ENCODE assay signal across 18 cellular contexts in the genomic region with DNA sequence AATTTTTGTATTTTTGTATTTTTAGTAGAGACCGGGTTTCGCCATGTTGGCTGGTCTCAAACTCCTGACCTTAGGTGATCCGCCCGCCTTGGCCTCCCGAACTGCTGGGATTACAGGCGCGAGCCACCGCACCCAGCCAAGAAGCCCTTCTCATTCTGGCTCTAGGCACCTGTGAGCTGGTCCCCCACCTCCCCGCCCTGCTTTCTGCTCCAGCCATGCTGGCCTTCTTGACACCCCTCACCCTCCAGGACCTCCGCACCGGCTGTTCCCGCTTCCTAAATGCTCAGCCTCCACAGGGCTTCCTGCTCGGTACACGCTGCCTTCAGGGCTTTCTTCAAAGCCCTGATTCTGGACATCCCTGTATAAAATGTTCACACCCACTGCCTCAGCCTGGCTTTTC. TPM values are rescaled to one million over a fixed set of nuclear protein-coding genes. Genes with fewer than 3 reads are reported as not detected.
DNase-seq lines count a peak whose midpoint lies in the region; ATAC-seq and TF ChIP-seq lines count a peak whose summit lies in the region.
"Had no signal": no experiment of that assay in that cellular context is flagged by ENCODE, and none has a peak within 500 bp of the region (broad histone marks: within the 10 kb centered on the region; RNA-seq: fewer than 3 reads in every experiment).

No MANE protein-coding gene starts in this region.

- TF ChIP-seq POLR2A in Peyer's patch (IDR thresholded peaks at IDR 0.05), result no peak
- TF ChIP-seq POLR2A in spleen (IDR thresholded peaks at IDR 0.05), result no peak

- H3K36me3 ChIP-seq in Peyer's patch, result no peaks in the 10 kb centered on the region
- no peaks in the 10 kb centered on the region for H3K36me3 ChIP-seq in colonic mucosa
- H3K36me3 ChIP-seq in spleen, result peaks cover 0 to under 1% (median 0%) of the 10 kb centered on the region in 6 donors
- no peaks in the 10 kb centered on the region for H3K36me3 ChIP-seq in smooth muscle cell (ENCODE audit: low read depth)
- H3K36me3 ChIP-seq: WERI-Rb-1 had no signal

- H3F3A ChIP-seq in smooth muscle cell (ENCODE audit: low read depth), result no peaks in the 10 kb centered on the region

- no peaks in the 10 kb centered on the region for H4K20me1 ChIP-seq in smooth muscle cell (ENCODE audit: low read depth)

- H3K4me3 ChIP-seq in Peyer's patch (no peak overlapping the region), colonic mucosa (no peak overlapping the region), spleen (no peak overlapping the region), smooth muscle cell (no peak overlapping the region)
- H3K4me3 ChIP-seq: GM23338 had no signal

- POLR2A ChIA-PET in activated CD4-positive, alpha-beta T cell treated with anti-CD3 and anti-CD28 coated beads for 36 hours (lab: Charles Lee), result interaction anchor here (0.6 kb wide), 1 partner anchor 115 kb away, joined by 3 read pairs; no protein-coding TSS in a partner anchor

- no peak overlapping the region for H2AFZ ChIP-seq in smooth muscle cell (ENCODE audit: low read depth)
- H2AFZ ChIP-seq: GM23338 had no signal

- no peaks in the 10 kb centered on the region for H3K9me3 ChIP-seq in Peyer's patch
- no peaks in the 10 kb centered on the region for H3K9me3 ChIP-seq in colonic mucosa
- no peaks in the 10 kb centered on the region for H3K9me3 ChIP-seq in spleen
- no peaks in the 10 kb centered on the region for H3K9me3 ChIP-seq in smooth muscle cell (replicated peaks; ENCODE audit: low read depth)
- H3K9me3 ChIP-seq: Caco-2 had no signal

- no peak overlapping the region for H3K4me2 ChIP-seq in smooth muscle cell
- H3K4me2 ChIP-seq: GM23338 had no signal

- ATAC-seq in activated CD4-positive, alpha-beta T cell treated with anti-CD3 and anti-CD28 coated beads for 36 hours, result no peak
- ATAC-seq: HepG2 had no signal

- peaks cover 0 to 28% (median 14%) of the 10 kb centered on the region in 4 donors for H3K4me1 ChIP-seq in Peyer's patch
- no peaks in the 10 kb centered on the region for H3K4me1 ChIP-seq in colonic mucosa
- peaks cover 22 to 74% (median 49%) of the 10 kb centered on the region in 6 donors for H3K4me1 ChIP-seq in spleen
- H3K4me1 ChIP-seq in smooth muscle cell (ENCODE audit: low read depth), result peaks cover 3% of the 10 kb centered on the region

- intact Hi-C loops in activated CD4-positive, alpha-beta T cell treated with anti-CD3 and anti-CD28 coated beads for 36 hours (cut with DNase I, micrococcal nuclease), result no loop called here
- intact Hi-C loops in colonic mucosa (cut with DNase I), result no loop called here
- intact Hi-C loops in spleen (cut with DNase I; ENCODE audit: low total_unique reads), result no loop called here

- H3K4me1 Mint-ChIP-seq in activated CD4-positive, alpha-beta T cell treated with anti-CD3 and anti-CD28 coated beads for 36 hours, result peaks cover 34% of the 10 kb centered on the region

- H3K27me3 Mint-ChIP-seq in activated CD4-positive, alpha-beta T cell treated with anti-CD3 and anti-CD28 coated beads for 36 hours, result no peaks in the 10 kb centered on the region

- H3K27ac ChIP-seq in Peyer's patch (no peak overlapping the region), colonic mucosa (no peak overlapping the region), spleen (no peak overlapping the region), smooth muscle cell (ENCODE audit: low read depth) (no peak overlapping the region)
- H3K27ac ChIP-seq: epithelial cell of prostate, WERI-Rb-1 had no signal

- TF ChIP-seq CTCF in Peyer's patch (IDR thresholded peaks at IDR 0.05), result no peak
- no peak for TF ChIP-seq CTCF in colonic mucosa (IDR thresholded peaks at IDR 0.05)
- TF ChIP-seq CTCF in spleen (IDR thresholded peaks at IDR 0.05 in 8 of 11, conservative IDR thresholded peaks at IDR 0.05 in 3 of 11), result no peak
- TF ChIP-seq CTCF in smooth muscle cell (IDR thresholded peaks at IDR 0.05; ENCODE audit: borderline replicate concordance, insufficient read depth, poor library complexity, severe bottlenecking), result no peak

- 68 to 94% (median 83%) methylated on average over 14 of the region's 14 CpGs for WGBS in spleen, 5 donors
- WGBS in smooth muscle cell (ENCODE audit: low lambda C conversion rate), result 95% methylated on average over 14 of the region's 14 CpGs

- peak overlapping the region; percentile 58 for H3K27ac Mint-ChIP-seq in activated CD4-positive, alpha-beta T cell treated with anti-CD3 and anti-CD28 coated beads for 36 hours
- H3K27ac Mint-ChIP-seq: GM23338 had no signal

- no peak for DNase-seq in activated CD4-positive, alpha-beta T cell treated with anti-CD3 and anti-CD28 coated beads for 36 hours
- no peak for DNase-seq in activated CD4-positive, alpha-beta T cell treated with anti-CD3 and anti-CD28 coated beads for 4 hours
- DNase-seq in Peyer's patch, result peak in 2 of 3 donors; percentile 8 to 44
- DNase-seq in colonic mucosa, result peak; percentile 15
- DNase-seq in spleen, result peak; percentile 68
- DNase-seq in smooth muscle cell (lab: John Stamatoyannopoulos, UW; ENCODE audit: unreplicated experiment), result no peak
- no peak for DNase-seq in stimulated activated CD4-positive, alpha-beta T cell treated with anti-CD3 and anti-CD28 coated beads, Interleukin-4, amount 100 ng/mL, for 24 hours
- DNase-seq in HuH-7.5 (ENCODE audit: low spot score), result no peak
- DNase-seq: Caco-2, cerebellar nuclear complex, NCI-H1105 treated with DMSO at 0.1 percent for 48 hours, NCI-H345, WERI-Rb-1 had no signal

- CTCF ChIA-PET in activated CD4-positive, alpha-beta T cell treated with anti-CD3 and anti-CD28 coated beads for 36 hours (lab: Charles Lee), result interaction anchor here (1.3 kb wide), 1 partner anchor 223 kb away, joined by 5 read pairs; no protein-coding TSS in a partner anchor

- H3K79me2 ChIP-seq in smooth muscle cell (ENCODE audit: low read depth), result no peaks in the 10 kb centered on the region

- no peaks in the 10 kb centered on the region for H3K9me3 Mint-ChIP-seq in activated CD4-positive, alpha-beta T cell treated with anti-CD3 and anti-CD28 coated beads for 36 hours (ENCODE audit: low read depth)
- H3K9me3 Mint-ChIP-seq: activated naive CD4-positive, alpha-beta T cell treated with anti-CD3 and anti-CD28 coated beads for 36 hours; GM23338 had no signal

- no peak overlapping the region for H3K9ac ChIP-seq in colonic mucosa (ENCODE audit: low read depth in 2 of 2, low read length in 2 of 2)
- H3K9ac ChIP-seq in smooth muscle cell (ENCODE audit: low read depth), result no peak overlapping the region

- H3K36me3 Mint-ChIP-seq in activated CD4-positive, alpha-beta T cell treated with anti-CD3 and anti-CD28 coated beads for 36 hours (ENCODE audit: low read depth), result no peaks in the 10 kb centered on the region

- H3K27me3 ChIP-seq in Peyer's patch (no peaks in the 10 kb centered on the region), colonic mucosa (no peaks in the 10 kb centered on the region), spleen (replicated peaks in 1 of 7) (peaks cover 0 to 17% (median 0%) of the 10 kb centered on the region in 7 donors), smooth muscle cell (ENCODE audit: low read depth) (no peaks in the 10 kb centered on the region)

- no peak overlapping the region for H3K4me3 Mint-ChIP-seq in activated CD4-positive, alpha-beta T cell treated with anti-CD3 and anti-CD28 coated beads for 36 hours
- H3K4me3 Mint-ChIP-seq: activated naive CD4-positive, alpha-beta T cell treated with anti-CD3 and anti-CD28 coated beads for 36 hours; GM23338 had no signal

RNA-seq across cellular contexts. Expression of a gene that starts 5.5 kb away (rescaled TPM):
- 1 to 10 TPM in 1 of 2 experiments, under 1 TPM in 1; 0.91 to 1.1 TPM for total RNA-seq in activated CD4-positive, alpha-beta T cell treated with anti-CD3 and anti-CD28 coated beads for 36 hours
- total RNA-seq in Peyer's patch (1 to 10 TPM in 1 of 4 donors, under 1 TPM in 1, not detected in 2; 0.67 to 1.7 TPM), colonic mucosa (1 to 10 TPM in 1 of 2 donors, under 1 TPM in 1; 0.98 to 1.5 TPM), spleen (10 to 100 TPM in 2 of 7 donors, 1 to 10 TPM in 5; 4.7 to 20.0 (median 7.3) TPM), smooth muscle cell (0.40 TPM in 1 of 2 replicates, not detected in the other)
- polyA plus RNA-seq in spleen (10 to 100 TPM in 1 of 3 donors, 1 to 10 TPM in 2; 8.3 to 18.4 (median 9.8) TPM), smooth muscle cell (1.00 and 2.3 TPM in 2 replicates)
- total RNA-seq: SK-MEL-5 had no signal

RNA-seq across cellular contexts. Expression of a gene that starts 33.1 kb away (rescaled TPM):
- under 1 TPM; 0.05 to 0.67 TPM for total RNA-seq in activated CD4-positive, alpha-beta T cell treated with anti-CD3 and anti-CD28 coated beads for 36 hours
- total RNA-seq in Peyer's patch (1 to 10 TPM in 2 of 4 donors, under 1 TPM in 2; 0.18 to 5.8 (median 2.9) TPM), colonic mucosa (1 to 10 TPM; 1.2 to 4.3 TPM), spleen (10 to 100 TPM in 1 of 7 donors, 1 to 10 TPM in 5, under 1 TPM in 1; 0.54 to 10.7 (median 3.6) TPM), smooth muscle cell (0.04 and 0.22 TPM in 2 replicates)
- polyA plus RNA-seq in spleen (under 1 TPM; 0.07 to 0.41 (median 0.35) TPM), smooth muscle cell (0.37 TPM in 1 of 2 replicates, not detected in the other)
- total RNA-seq: Caco-2, SK-MEL-5 had no signal
- polyA plus RNA-seq: GM23338 had no signal

RNA-seq across cellular contexts. Expression of a gene that starts 46.4 kb away (rescaled TPM):
- total RNA-seq in activated CD4-positive, alpha-beta T cell treated with anti-CD3 and anti-CD28 coated beads for 36 hours, result under 1 TPM; 0.46 to 0.47 TPM
- 10 to 100 TPM in 3 of 4 donors, 1 to 10 TPM in 1; 5.1 to 41.3 (median 14.0) TPM for total RNA-seq in Peyer's patch
- total RNA-seq in colonic mucosa, result 10 to 100 TPM in 1 of 2 donors, 1 to 10 TPM in 1; 6.4 to 29.8 TPM
- total RNA-seq in spleen, result 100 to 1,000 TPM in 5 of 7 donors, 10 to 100 TPM in 2; 75.4 to 230 (median 140) TPM
- 10 to 100 TPM; 40.8 to 71.5 (median 51.4) TPM for polyA plus RNA-seq in spleen
- 24.6 and 27.7 TPM in 2 replicates for total RNA-seq in smooth muscle cell
- 50.1 and 84.5 TPM in 2 replicates for polyA plus RNA-seq in smooth muscle cell
- total RNA-seq: activated naive CD4-positive, alpha-beta T cell treated with anti-CD3 and anti-CD28 coated beads for 36 hours; HepG2 had no signal
- polyA plus RNA-seq: HepG2 had no signal

Comparison
In these comparisons a context has a peak if more than half of its experiments do, and no peak if none do; other contexts are left out.
1. DNase-seq: peak in Peyer's patch (2 of 3), colonic mucosa (single experiment) and spleen (single experiment); none in activated CD4-positive, alpha-beta T cell treated with anti-CD3 and anti-CD28 coated beads for 36 hours (single experiment), activated CD4-positive, alpha-beta T cell treated with anti-CD3 and anti-CD28 coated beads for 4 hours (0 of 2), smooth muscle cell (single experiment), stimulated activated CD4-positive, alpha-beta T cell treated with anti-CD3 and anti-CD28 coated beads, Interleukin-4, amount 100 ng/mL, for 24 hours (single experiment) and HuH-7.5 (single experiment).
2. RNA of a gene that starts 46.4 kb away (total RNA-seq): 75.4 to 230 TPM in spleen, 6.4 to 29.8 TPM in colonic mucosa, 24.6 to 27.7 TPM in smooth muscle cell and 5.1 to 41.3 TPM in Peyer's patch; 0.46 to 0.47 TPM in activated CD4-positive, alpha-beta T cell treated with anti-CD3 and anti-CD28 coated beads for 36 hours; every median in the first group is over 4 times any median in the second.